In genomic region chr20:32682508-32682987, GRCh38 we compare ENCODE assay signal across 1 cellular context.
A peak's percentile ranks its signal among the peaks of the same experiment; 100 is the strongest.
TF ChIP-seq lines count a peak whose summit lies in the region.

No MANE protein-coding gene starts in this region.

TF ChIP-seq in K562, 482 proteins besides CTCF, POLR2A, EP300 and RAD21 (continued from another document and continues in another):
- TF ChIP-seq ATF4 (CRISPR knock-in tag; IDR thresholded peaks at IDR 0.05), result no peak
- no peak for TF ChIP-seq PPARD (CRISPR knock-in tag; IDR thresholded peaks at IDR 0.05)
- no peak for TF ChIP-seq ZBTB9 (CRISPR knock-in tag; IDR thresholded peaks at IDR 0.05)
- TF ChIP-seq MNT (conservative IDR thresholded peaks at IDR 0.05), result peak; percentile 26 to 48; a peak in 3 of 4 replicates
- TF ChIP-seq KDM4B (IDR thresholded peaks at IDR 0.05; ENCODE audit: borderline replicate concordance in 2 of 2, low read depth in 1 of 2), result no peak
- no peak for TF ChIP-seq ASH1L (IDR thresholded peaks at IDR 0.05; ENCODE audit: borderline replicate concordance, low read depth, partially characterized antibody)
- TF ChIP-seq GATAD2A (IDR thresholded peaks at IDR 0.05), result peak; percentile 69; the same call in 1 of the 2 replicates
- TF ChIP-seq ZNF174 (CRISPR knock-in tag; IDR thresholded peaks at IDR 0.05), result no peak
- TF ChIP-seq HDAC1 (IDR thresholded peaks at IDR 0.05), result peak in 1 of 2 experiments; percentile 90; a peak in 3 of 4 replicates
- TF ChIP-seq HMGXB4 (CRISPR knock-in tag; IDR thresholded peaks at IDR 0.05), result no peak
- TF ChIP-seq ZBED1 (IDR thresholded peaks at IDR 0.05), result no peak
- peak in 1 of 2 experiments; percentile 71 for TF ChIP-seq AFF1 (IDR thresholded peaks at IDR 0.05; ENCODE audit: low read depth in 1 of 2, partially characterized antibody in 2 of 2)
- no peak for TF ChIP-seq MAFG (tag; conservative IDR thresholded peaks at IDR 0.05)
- no peak for TF ChIP-seq ZNF282 (CRISPR knock-in tag; IDR thresholded peaks at IDR 0.05)
- TF ChIP-seq MXI1 (IDR thresholded peaks at IDR 0.05; ENCODE audit: low read depth, low read length), result no peak
- TF ChIP-seq PRPF4 (IDR thresholded peaks at IDR 0.05; ENCODE audit: insufficient read depth, low read depth, low read length, poor library complexity, severe bottlenecking), result no peak
- TF ChIP-seq SMARCA5 (IDR thresholded peaks at IDR 0.05), result peak; percentile 99
- peak; percentile 98 for TF ChIP-seq BCOR (IDR thresholded peaks at IDR 0.05)
- TF ChIP-seq ZNF511 (CRISPR knock-in tag; IDR thresholded peaks at IDR 0.05), result no peak
- TF ChIP-seq ZNF764 (CRISPR knock-in tag; IDR thresholded peaks at IDR 0.05; ENCODE audit: low read depth), result no peak
- TF ChIP-seq ZNF354B (CRISPR knock-in tag; IDR thresholded peaks at IDR 0.05), result no peak
- no peak for TF ChIP-seq POLR2H (tag; IDR thresholded peaks at IDR 0.05; ENCODE audit: low read depth)
- TF ChIP-seq CREB5 (CRISPR knock-in tag; IDR thresholded peaks at IDR 0.05), result no peak
- TF ChIP-seq NFATC3 (IDR thresholded peaks at IDR 0.05), result no peak
- peak; percentile 92 to 95 for TF ChIP-seq TRIM24 (IDR thresholded peaks at IDR 0.05)
- no peak for TF ChIP-seq REST (CRISPR knock-in tag; IDR thresholded peaks at IDR 0.05; ENCODE audit: low read depth)
- TF ChIP-seq SMARCB1 (IDR thresholded peaks at IDR 0.05; ENCODE audit: insufficient read length, low read depth), result no peak
- no peak for TF ChIP-seq ZNF407 (IDR thresholded peaks at IDR 0.05; ENCODE audit: low read depth)
- TF ChIP-seq FOXK1 (CRISPR knock-in tag; IDR thresholded peaks at IDR 0.05; ENCODE audit: borderline replicate concordance), result no peak
- no peak for TF ChIP-seq ZFP36 (IDR thresholded peaks at IDR 0.05; ENCODE audit: low read depth, low read length, partially characterized antibody)
